Comparison of ENCODE assay signal across 8 cellular contexts in the genomic region with DNA sequence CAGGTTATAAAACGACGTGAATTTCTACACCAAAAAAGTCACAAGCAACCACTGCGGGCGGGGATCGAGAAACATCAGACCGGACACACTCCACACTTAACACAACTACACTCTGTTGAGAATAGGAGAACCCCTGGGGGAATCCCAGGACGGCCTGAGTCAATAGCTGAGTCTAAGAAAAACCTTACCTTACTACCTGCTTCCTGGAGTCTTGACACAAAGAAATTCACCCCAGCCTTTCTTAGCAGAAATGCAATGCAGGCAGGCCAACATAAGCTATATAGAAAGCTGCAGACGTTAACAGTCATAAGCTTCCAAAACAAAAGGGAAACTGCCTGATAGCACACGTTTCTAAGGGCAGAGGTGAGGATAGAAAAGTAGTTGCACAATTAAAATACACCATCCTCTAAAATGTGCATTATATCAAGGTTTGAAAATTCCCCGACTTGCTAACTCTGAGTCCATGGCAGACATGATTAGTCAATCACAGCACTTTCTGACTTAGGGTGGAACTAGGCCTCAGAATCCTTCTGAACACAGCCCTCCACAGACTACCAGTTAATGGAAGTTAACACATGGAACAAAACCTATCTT.
DNase-seq lines count a peak whose midpoint lies in the region; ATAC-seq, FAIRE-seq and TF ChIP-seq lines count a peak whose summit lies in the region.

No MANE protein-coding gene starts in this region.

- 94% methylated on average over 10 of the region's 10 CpGs for whole genome bisulfite sequencing in HepG2 (ENCODE audit: low lambda C conversion rate)
- 86% methylated on average over 10 of the region's 10 CpGs for WGBS in esophagus muscularis mucosa

- ATAC-seq in HG02571 (IDR thresholded peaks at IDR 0.05; ENCODE audit: unreplicated experiment), result peak; percentile 48
- ATAC-seq in HepG2, result no peak

- H3K27me3 ChIP-seq in effector memory CD4-positive, alpha-beta T cell (replicated peaks; ENCODE audit: control insufficient read depth, insufficient read depth, low read length, poor library complexity, severe bottlenecking), result no peaks in the 10 kb centered on the region
- H3K27me3 ChIP-seq in HepG2 (ENCODE audit: control insufficient read depth in 1 of 2, insufficient read depth in 2 of 2, low read length in 2 of 2) (no peaks in the 10 kb centered on the region), esophagus muscularis mucosa (no peaks in the 10 kb centered on the region)

- H3K4me3 ChIP-seq in effector memory CD4-positive, alpha-beta T cell (ENCODE audit: insufficient read depth, low read depth, low read length, poor library complexity, severe bottlenecking), result peak overlapping the region; percentile 18
- H3K4me3 ChIP-seq in HepG2 (replicated peaks in 1 of 3; ENCODE audit: insufficient read depth in 1 of 3, low read depth in 2 of 3, low read length in 3 of 3), result no peak overlapping the region
- H3K4me3 ChIP-seq in esophagus muscularis mucosa, result no peak overlapping the region

- H3K4me3 Mint-ChIP-seq in T-helper 2 cell treated with Interferon-gamma antibody and Interleukin-4, amounts not matched to agents 5 μg/mL and 100 μg/mL, for 36 hours, result peak overlapping the region; percentile 84
- peak overlapping the region; percentile 77 for H3K4me3 Mint-ChIP-seq in stimulated activated naive CD8-positive, alpha-beta T cell treated with anti-CD3 and anti-CD28 coated beads, Interleukin-15, Interleukin-2, amounts not matched to agents 100 ng/mL and 50 ng/mL, for 24 hours

- H3K4me1 Mint-ChIP-seq in T-helper 2 cell treated with Interferon-gamma antibody and Interleukin-4, amounts not matched to agents 5 μg/mL and 100 μg/mL, for 36 hours (ENCODE audit: low read depth), result peaks cover 74% of the 10 kb centered on the region
- peaks cover 93% of the 10 kb centered on the region for H3K4me1 Mint-ChIP-seq in stimulated activated naive CD8-positive, alpha-beta T cell treated with anti-CD3 and anti-CD28 coated beads, Interleukin-15, Interleukin-2, amounts not matched to agents 100 ng/mL and 50 ng/mL, for 24 hours (ENCODE audit: low read depth)

- peaks cover 52% of the 10 kb centered on the region for H3K36me3 Mint-ChIP-seq in T-helper 2 cell treated with Interferon-gamma antibody and Interleukin-4, amounts not matched to agents 5 μg/mL and 100 μg/mL, for 36 hours (ENCODE audit: low read depth)
- peaks cover 29% of the 10 kb centered on the region for H3K36me3 Mint-ChIP-seq in stimulated activated naive CD8-positive, alpha-beta T cell treated with anti-CD3 and anti-CD28 coated beads, Interleukin-15, Interleukin-2, amounts not matched to agents 100 ng/mL and 50 ng/mL, for 24 hours (ENCODE audit: low read depth)

- CTCF ChIA-PET in HepG2 (lab: Yijun Ruan, JAX; ENCODE audit: low intra/inter-chr PET ratio, low total read pairs), result no interaction called here

- POLR2A ChIA-PET in HepG2 (lab: Yijun Ruan, JAX), result no interaction called here

- BruUV-seq in HepG2 (replicated peaks; lab: Mats Ljungman, UMichigan), result no TSS peak

- peaks cover 56% of the 10 kb centered on the region for H3K4me1 ChIP-seq in effector memory CD4-positive, alpha-beta T cell (ENCODE audit: control insufficient read depth, insufficient read depth, low read length, poor library complexity, severe bottlenecking)
- H3K4me1 ChIP-seq in HepG2 (ENCODE audit: insufficient read depth, low read length), result 0 out of 2 replicates have a peak, but pooled peaks cover 7% of the 10 kb centered on the region
- peaks cover 18 to 34% (median 31%) of the 10 kb centered on the region in 4 donors for H3K4me1 ChIP-seq in esophagus muscularis mucosa

- TF ChIP-seq EP300 in HepG2 (IDR thresholded peaks at IDR 0.05; ENCODE audit: low read depth in 2 of 2, low read length in 2 of 2), result no peak
- TF ChIP-seq EP300 in HepG2 (CRISPR knock-in tag; IDR thresholded peaks at IDR 0.05; ENCODE audit: borderline replicate concordance), result no peak
- TF ChIP-seq EP300 in esophagus muscularis mucosa (IDR thresholded peaks at IDR 0.05), result no peak

- in situ Hi-C loops in HepG2 (cut with HindIII; ENCODE audit: extremely low pct_ligation_motif_present, low pct_unique_long_range_greater_than_20kb), result no loop called here

- intact Hi-C loops in HepG2 (cut with micrococcal nuclease; ENCODE audit: unreplicated experiment) (no loop called here), esophagus muscularis mucosa (cut with DNase I) (no loop called here)

- no peak for TF ChIP-seq CTCF in GM10266 (IDR thresholded peaks at IDR 0.05; ENCODE audit: control insufficient read depth, insufficient read depth, low read depth, missing control alignments)
- no peak for TF ChIP-seq CTCF in HepG2 (CRISPR knock-in tag; IDR thresholded peaks at IDR 0.05)
- TF ChIP-seq CTCF in esophagus muscularis mucosa (IDR thresholded peaks at IDR 0.05), result no peak

- no peak for TF ChIP-seq RAD21 in HepG2 (CRISPR knock-in tag; IDR thresholded peaks at IDR 0.05)

- peak overlapping the region; percentile 93 for H3K27ac ChIP-seq in effector memory CD4-positive, alpha-beta T cell (ENCODE audit: insufficient read depth, low read length, poor library complexity, severe bottlenecking)
- H3K27ac ChIP-seq in HepG2 (ENCODE audit: extremely low read length, insufficient read depth, low read length) (no peak overlapping the region), esophagus muscularis mucosa (replicated peaks in 1 of 4) (peak overlapping the region in 1 of 4 donors; percentile 3)

- no peaks in the 10 kb centered on the region for H3K79me2 ChIP-seq in HepG2 (ENCODE audit: insufficient read depth, low read length)

- DNase-seq in GM10266 (ENCODE audit: extremely low spot score) (peak; percentile 79), NCI-H446 treated with DMSO at 0.1 percent for 48 hours (lab: John Stamatoyannopoulos, UW) (no peak), HepG2 (ENCODE audit: low spot score) (no peak), esophagus muscularis mucosa (ENCODE audit: extremely low spot score) (no peak)
- peak; percentile 80 for DNase-seq in T-helper 2 cell treated with Interferon-gamma antibody and Interleukin-4, amounts not matched to agents 5 μg/mL and 100 μg/mL, for 36 hours (ENCODE audit: low spot score)
- DNase-seq in effector memory CD4-positive, alpha-beta T cell, result peak; percentile 54 to 72 (median 66)

- H3K27me3 Mint-ChIP-seq in T-helper 2 cell treated with Interferon-gamma antibody and Interleukin-4, amounts not matched to agents 5 μg/mL and 100 μg/mL, for 36 hours (ENCODE audit: low read depth), result no peaks in the 10 kb centered on the region
- no peaks in the 10 kb centered on the region for H3K27me3 Mint-ChIP-seq in stimulated activated naive CD8-positive, alpha-beta T cell treated with anti-CD3 and anti-CD28 coated beads, Interleukin-15, Interleukin-2, amounts not matched to agents 100 ng/mL and 50 ng/mL, for 24 hours

- H2AFZ ChIP-seq in HepG2 (ENCODE audit: low read length), result no peak overlapping the region

- no peak overlapping the region for H3K9ac ChIP-seq in HepG2 (ENCODE audit: insufficient read depth, low read depth, low read length)

- H3K9me3 Mint-ChIP-seq in T-helper 2 cell treated with Interferon-gamma antibody and Interleukin-4, amounts not matched to agents 5 μg/mL and 100 μg/mL, for 36 hours, result no peaks in the 10 kb centered on the region
- H3K9me3 Mint-ChIP-seq in stimulated activated naive CD8-positive, alpha-beta T cell treated with anti-CD3 and anti-CD28 coated beads, Interleukin-15, Interleukin-2, amounts not matched to agents 100 ng/mL and 50 ng/mL, for 24 hours, result no peaks in the 10 kb centered on the region

- H4K20me1 ChIP-seq in HepG2 (ENCODE audit: insufficient read depth, low read length), result no peaks in the 10 kb centered on the region

- H3K9me3 ChIP-seq in effector memory CD4-positive, alpha-beta T cell (ENCODE audit: control insufficient read depth, low read length), result no peaks in the 10 kb centered on the region
- H3K9me3 ChIP-seq in HepG2 (ENCODE audit: low read length) (no peaks in the 10 kb centered on the region), esophagus muscularis mucosa (no peaks in the 10 kb centered on the region)

- H3K36me3 ChIP-seq in effector memory CD4-positive, alpha-beta T cell (ENCODE audit: control insufficient read depth, insufficient read depth, low read length), result peaks cover 18% of the 10 kb centered on the region
- H3K36me3 ChIP-seq in HepG2 (replicated peaks in 1 of 2; ENCODE audit: control insufficient read depth in 1 of 2, insufficient read depth in 2 of 2, low read length in 2 of 2) (peaks cover 0 to 6% of the 10 kb centered on the region in 2 experiments; a peak in 1 of 5 replicates), esophagus muscularis mucosa (no peaks in the 10 kb centered on the region)

- TF ChIP-seq POLR2A in HepG2 (IDR thresholded peaks at IDR 0.05; ENCODE audit: insufficient read depth in 1 of 2, low read depth in 2 of 2, low read length in 2 of 2) (no peak), esophagus muscularis mucosa (IDR thresholded peaks at IDR 0.05; ENCODE audit: low read depth) (no peak)

- FAIRE-seq in HepG2 (lab: Jason Lieb, UNC), result no peak

- H3K27ac Mint-ChIP-seq in T-helper 2 cell treated with Interferon-gamma antibody and Interleukin-4, amounts not matched to agents 5 μg/mL and 100 μg/mL, for 36 hours, result peak overlapping the region; percentile 94
- peak overlapping the region; percentile 94 for H3K27ac Mint-ChIP-seq in stimulated activated naive CD8-positive, alpha-beta T cell treated with anti-CD3 and anti-CD28 coated beads, Interleukin-15, Interleukin-2, amounts not matched to agents 100 ng/mL and 50 ng/mL, for 24 hours

- H3K4me2 ChIP-seq in HepG2 (ENCODE audit: low read depth, low read length), result no peak overlapping the region

TF ChIP-seq in HepG2, 621 proteins besides CTCF, POLR2A, EP300 and RAD21 (continues in another document):
- TF ChIP-seq TBX2 (CRISPR knock-in tag; IDR thresholded peaks at IDR 0.05; ENCODE audit: borderline replicate concordance), result no peak
- TF ChIP-seq TBP (CRISPR knock-in tag; IDR thresholded peaks at IDR 0.05), result no peak
- TF ChIP-seq ELK4 (CRISPR knock-in tag; IDR thresholded peaks at IDR 0.05; ENCODE audit: borderline replicate concordance), result no peak

Comparison
In these comparisons a context has a peak if more than half of its experiments do, and no peak if none do; other contexts are left out.
1. DNase-seq: peak in GM10266 (single experiment), T-helper 2 cell treated with Interferon-gamma antibody and Interleukin-4, amounts not matched to agents 5 μg/mL and 100 μg/mL, for 36 hours (single experiment) and effector memory CD4-positive, alpha-beta T cell (3 of 3); none in NCI-H446 treated with DMSO at 0.1 percent for 48 hours (single experiment), HepG2 (single experiment) and esophagus muscularis mucosa (single experiment).